Comparison of ENCODE assay signal across 1 cellular context in genomic region chr1:51648180-51649109, GRCh38.
TF ChIP-seq lines count a peak whose summit lies in the region.

No MANE protein-coding gene starts in this region.

TF ChIP-seq in K562, 482 proteins besides CTCF, POLR2A, EP300 and RAD21 (continued from another document and continues in another):
- TF ChIP-seq SLC30A9 (CRISPR knock-in tag; IDR thresholded peaks at IDR 0.05) (no peak), ATF3 (IDR thresholded peaks at IDR 0.05) (peak; percentile 34; the same call in 1 of the 2 replicates), ATF3 (CRISPR knock-in tag; conservative IDR thresholded peaks at IDR 0.05) (no peak), MLLT1 (IDR thresholded peaks at IDR 0.05) (no peak), SMARCA5 (IDR thresholded peaks at IDR 0.05) (no peak), SAP30 (IDR thresholded peaks at IDR 0.05; ENCODE audit: borderline replicate concordance, insufficient read depth, low read depth, low read length, poor library complexity, severe bottlenecking) (no peak), CBFA2T2 (conservative IDR thresholded peaks at IDR 0.05) (peak; percentile 71), MXD1 (CRISPR knock-in tag; IDR thresholded peaks at IDR 0.05; ENCODE audit: borderline replicate concordance, poor library complexity, severe bottlenecking) (no peak), TBP (optimal IDR thresholded peaks at IDR 0.05; ENCODE audit: low read depth, low read length) (peak; percentile 26), JUN (IDR thresholded peaks at IDR 0.05; ENCODE audit: borderline replicate concordance, low read depth, low read length) (peak; percentile 37; the same call in 1 of the 2 replicates), JUN (CRISPR knock-in tag; IDR thresholded peaks at IDR 0.05; ENCODE audit: borderline replicate concordance) (no peak), ESRRA (IDR thresholded peaks at IDR 0.05; ENCODE audit: borderline replicate concordance, low read depth) (no peak), POLR2H (tag; IDR thresholded peaks at IDR 0.05; ENCODE audit: low read depth) (no peak), LCOR (CRISPR knock-in tag; IDR thresholded peaks at IDR 0.05) (no peak), DACH1 (IDR thresholded peaks at IDR 0.05; ENCODE audit: partially characterized antibody) (no peak), ZNF239 (CRISPR knock-in tag; IDR thresholded peaks at IDR 0.05) (no peak), ZBTB5 (IDR thresholded peaks at IDR 0.05) (no peak), BRD4 (IDR thresholded peaks at IDR 0.05) (no peak), SPI1 (IDR thresholded peaks at IDR 0.05; ENCODE audit: borderline replicate concordance, low read depth, low read length) (0 out of 2 replicates have a peak, but pooled peaks have one; percentile 15), HDAC6 (IDR thresholded peaks at IDR 0.05; ENCODE audit: low read depth, low read length) (no peak), ZNF3 (CRISPR knock-in tag; IDR thresholded peaks at IDR 0.05) (no peak), CBX5 (IDR thresholded peaks at IDR 0.05; ENCODE audit: borderline replicate concordance, low read depth) (no peak), ZNF384 (IDR thresholded peaks at IDR 0.05; ENCODE audit: low read depth, low read length) (no peak), HEY1 (CRISPR knock-in tag; IDR thresholded peaks at IDR 0.05; ENCODE audit: borderline replicate concordance) (no peak), GATAD2B (IDR thresholded peaks at IDR 0.05; ENCODE audit: borderline replicate concordance) (no peak), HDGF (IDR thresholded peaks at IDR 0.05) (no peak), KLF10 (CRISPR knock-in tag; IDR thresholded peaks at IDR 0.05) (no peak), ZNF436 (CRISPR knock-in tag; IDR thresholded peaks at IDR 0.05) (no peak), ELF2 (CRISPR knock-in tag; IDR thresholded peaks at IDR 0.05) (no peak), ZFX (CRISPR knock-in tag; IDR thresholded peaks at IDR 0.05) (no peak), PML (IDR thresholded peaks at IDR 0.05; ENCODE audit: low read length) (no peak), FOXK1 (CRISPR knock-in tag; IDR thresholded peaks at IDR 0.05; ENCODE audit: borderline replicate concordance) (no peak; the same call in 1 of the 2 replicates), MAX (CRISPR knock-in tag; IDR thresholded peaks at IDR 0.05) (no peak), NCOA1 (IDR thresholded peaks at IDR 0.05; ENCODE audit: low read depth) (no peak), XRCC3 (IDR thresholded peaks at IDR 0.05) (no peak), FOS (IDR thresholded peaks at IDR 0.05; ENCODE audit: extremely low read depth, insufficient read length) (no peak), CBX8 (IDR thresholded peaks at IDR 0.05; ENCODE audit: borderline replicate concordance, extremely low read depth, low read depth, low read length, poor library complexity, severe bottlenecking) (no peak), SAFB (IDR thresholded peaks at IDR 0.05; ENCODE audit: borderline replicate concordance, low read depth, low read length) (no peak), MED1 (CRISPR knock-in tag; IDR thresholded peaks at IDR 0.05; ENCODE audit: borderline replicate concordance) (no peak), FOXA1 (IDR thresholded peaks at IDR 0.05; ENCODE audit: borderline replicate concordance) (no peak), CTCFL (IDR thresholded peaks at IDR 0.05; ENCODE audit: borderline replicate concordance, insufficient read depth, low read depth, low read length, poor library complexity, severe bottlenecking) (no peak), RUNX1 (IDR thresholded peaks at IDR 0.05; ENCODE audit: low read depth) (no peak), MAFF (IDR thresholded peaks at IDR 0.05; ENCODE audit: low read length) (no peak), E2F3 (CRISPR knock-in tag; IDR thresholded peaks at IDR 0.05) (no peak), ZNF23 (CRISPR knock-in tag; IDR thresholded peaks at IDR 0.05) (no peak)
- TF ChIP-seq, protein P1, sequence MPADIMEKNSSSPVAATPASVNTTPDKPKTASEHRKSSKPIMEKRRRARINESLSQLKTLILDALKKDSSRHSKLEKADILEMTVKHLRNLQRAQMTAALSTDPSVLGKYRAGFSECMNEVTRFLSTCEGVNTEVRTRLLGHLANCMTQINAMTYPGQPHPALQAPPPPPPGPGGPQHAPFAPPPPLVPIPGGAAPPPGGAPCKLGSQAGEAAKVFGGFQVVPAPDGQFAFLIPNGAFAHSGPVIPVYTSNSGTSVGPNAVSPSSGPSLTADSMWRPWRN (IDR thresholded peaks at IDR 0.05; ENCODE audit: low read depth) = no peak
- TF ChIP-seq, protein P2, sequence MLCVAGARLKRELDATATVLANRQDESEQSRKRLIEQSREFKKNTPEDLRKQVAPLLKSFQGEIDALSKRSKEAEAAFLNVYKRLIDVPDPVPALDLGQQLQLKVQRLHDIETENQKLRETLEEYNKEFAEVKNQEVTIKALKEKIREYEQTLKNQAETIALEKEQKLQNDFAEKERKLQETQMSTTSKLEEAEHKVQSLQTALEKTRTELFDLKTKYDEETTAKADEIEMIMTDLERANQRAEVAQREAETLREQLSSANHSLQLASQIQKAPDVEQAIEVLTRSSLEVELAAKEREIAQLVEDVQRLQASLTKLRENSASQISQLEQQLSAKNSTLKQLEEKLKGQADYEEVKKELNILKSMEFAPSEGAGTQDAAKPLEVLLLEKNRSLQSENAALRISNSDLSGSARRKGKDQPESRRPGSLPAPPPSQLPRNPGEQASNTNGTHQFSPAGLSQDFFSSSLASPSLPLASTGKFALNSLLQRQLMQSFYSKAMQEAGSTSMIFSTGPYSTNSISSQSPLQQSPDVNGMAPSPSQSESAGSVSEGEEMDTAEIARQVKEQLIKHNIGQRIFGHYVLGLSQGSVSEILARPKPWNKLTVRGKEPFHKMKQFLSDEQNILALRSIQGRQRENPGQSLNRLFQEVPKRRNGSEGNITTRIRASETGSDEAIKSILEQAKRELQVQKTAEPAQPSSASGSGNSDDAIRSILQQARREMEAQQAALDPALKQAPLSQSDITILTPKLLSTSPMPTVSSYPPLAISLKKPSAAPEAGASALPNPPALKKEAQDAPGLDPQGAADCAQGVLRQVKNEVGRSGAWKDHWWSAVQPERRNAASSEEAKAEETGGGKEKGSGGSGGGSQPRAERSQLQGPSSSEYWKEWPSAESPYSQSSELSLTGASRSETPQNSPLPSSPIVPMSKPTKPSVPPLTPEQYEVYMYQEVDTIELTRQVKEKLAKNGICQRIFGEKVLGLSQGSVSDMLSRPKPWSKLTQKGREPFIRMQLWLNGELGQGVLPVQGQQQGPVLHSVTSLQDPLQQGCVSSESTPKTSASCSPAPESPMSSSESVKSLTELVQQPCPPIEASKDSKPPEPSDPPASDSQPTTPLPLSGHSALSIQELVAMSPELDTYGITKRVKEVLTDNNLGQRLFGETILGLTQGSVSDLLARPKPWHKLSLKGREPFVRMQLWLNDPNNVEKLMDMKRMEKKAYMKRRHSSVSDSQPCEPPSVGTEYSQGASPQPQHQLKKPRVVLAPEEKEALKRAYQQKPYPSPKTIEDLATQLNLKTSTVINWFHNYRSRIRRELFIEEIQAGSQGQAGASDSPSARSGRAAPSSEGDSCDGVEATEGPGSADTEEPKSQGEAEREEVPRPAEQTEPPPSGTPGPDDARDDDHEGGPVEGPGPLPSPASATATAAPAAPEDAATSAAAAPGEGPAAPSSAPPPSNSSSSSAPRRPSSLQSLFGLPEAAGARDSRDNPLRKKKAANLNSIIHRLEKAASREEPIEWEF (CRISPR knock-in tag; IDR thresholded peaks at IDR 0.05) = no peak
- TF ChIP-seq, protein P3, sequence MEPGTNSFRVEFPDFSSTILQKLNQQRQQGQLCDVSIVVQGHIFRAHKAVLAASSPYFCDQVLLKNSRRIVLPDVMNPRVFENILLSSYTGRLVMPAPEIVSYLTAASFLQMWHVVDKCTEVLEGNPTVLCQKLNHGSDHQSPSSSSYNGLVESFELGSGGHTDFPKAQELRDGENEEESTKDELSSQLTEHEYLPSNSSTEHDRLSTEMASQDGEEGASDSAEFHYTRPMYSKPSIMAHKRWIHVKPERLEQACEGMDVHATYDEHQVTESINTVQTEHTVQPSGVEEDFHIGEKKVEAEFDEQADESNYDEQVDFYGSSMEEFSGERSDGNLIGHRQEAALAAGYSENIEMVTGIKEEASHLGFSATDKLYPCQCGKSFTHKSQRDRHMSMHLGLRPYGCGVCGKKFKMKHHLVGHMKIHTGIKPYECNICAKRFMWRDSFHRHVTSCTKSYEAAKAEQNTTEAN (CRISPR knock-in tag; IDR thresholded peaks at IDR 0.05) = no peak
- TF ChIP-seq, protein P4, sequence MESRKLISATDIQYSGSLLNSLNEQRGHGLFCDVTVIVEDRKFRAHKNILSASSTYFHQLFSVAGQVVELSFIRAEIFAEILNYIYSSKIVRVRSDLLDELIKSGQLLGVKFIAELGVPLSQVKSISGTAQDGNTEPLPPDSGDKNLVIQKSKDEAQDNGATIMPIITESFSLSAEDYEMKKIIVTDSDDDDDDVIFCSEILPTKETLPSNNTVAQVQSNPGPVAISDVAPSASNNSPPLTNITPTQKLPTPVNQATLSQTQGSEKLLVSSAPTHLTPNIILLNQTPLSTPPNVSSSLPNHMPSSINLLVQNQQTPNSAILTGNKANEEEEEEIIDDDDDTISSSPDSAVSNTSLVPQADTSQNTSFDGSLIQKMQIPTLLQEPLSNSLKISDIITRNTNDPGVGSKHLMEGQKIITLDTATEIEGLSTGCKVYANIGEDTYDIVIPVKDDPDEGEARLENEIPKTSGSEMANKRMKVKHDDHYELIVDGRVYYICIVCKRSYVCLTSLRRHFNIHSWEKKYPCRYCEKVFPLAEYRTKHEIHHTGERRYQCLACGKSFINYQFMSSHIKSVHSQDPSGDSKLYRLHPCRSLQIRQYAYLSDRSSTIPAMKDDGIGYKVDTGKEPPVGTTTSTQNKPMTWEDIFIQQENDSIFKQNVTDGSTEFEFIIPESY (CRISPR knock-in tag; IDR thresholded peaks at IDR 0.05) = no peak
- TF ChIP-seq, protein P5, sequence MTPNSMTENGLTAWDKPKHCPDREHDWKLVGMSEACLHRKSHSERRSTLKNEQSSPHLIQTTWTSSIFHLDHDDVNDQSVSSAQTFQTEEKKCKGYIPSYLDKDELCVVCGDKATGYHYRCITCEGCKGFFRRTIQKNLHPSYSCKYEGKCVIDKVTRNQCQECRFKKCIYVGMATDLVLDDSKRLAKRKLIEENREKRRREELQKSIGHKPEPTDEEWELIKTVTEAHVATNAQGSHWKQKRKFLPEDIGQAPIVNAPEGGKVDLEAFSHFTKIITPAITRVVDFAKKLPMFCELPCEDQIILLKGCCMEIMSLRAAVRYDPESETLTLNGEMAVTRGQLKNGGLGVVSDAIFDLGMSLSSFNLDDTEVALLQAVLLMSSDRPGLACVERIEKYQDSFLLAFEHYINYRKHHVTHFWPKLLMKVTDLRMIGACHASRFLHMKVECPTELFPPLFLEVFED (CRISPR knock-in tag; conservative IDR thresholded peaks at IDR 0.05) = no peak
